In the genomic region with DNA sequence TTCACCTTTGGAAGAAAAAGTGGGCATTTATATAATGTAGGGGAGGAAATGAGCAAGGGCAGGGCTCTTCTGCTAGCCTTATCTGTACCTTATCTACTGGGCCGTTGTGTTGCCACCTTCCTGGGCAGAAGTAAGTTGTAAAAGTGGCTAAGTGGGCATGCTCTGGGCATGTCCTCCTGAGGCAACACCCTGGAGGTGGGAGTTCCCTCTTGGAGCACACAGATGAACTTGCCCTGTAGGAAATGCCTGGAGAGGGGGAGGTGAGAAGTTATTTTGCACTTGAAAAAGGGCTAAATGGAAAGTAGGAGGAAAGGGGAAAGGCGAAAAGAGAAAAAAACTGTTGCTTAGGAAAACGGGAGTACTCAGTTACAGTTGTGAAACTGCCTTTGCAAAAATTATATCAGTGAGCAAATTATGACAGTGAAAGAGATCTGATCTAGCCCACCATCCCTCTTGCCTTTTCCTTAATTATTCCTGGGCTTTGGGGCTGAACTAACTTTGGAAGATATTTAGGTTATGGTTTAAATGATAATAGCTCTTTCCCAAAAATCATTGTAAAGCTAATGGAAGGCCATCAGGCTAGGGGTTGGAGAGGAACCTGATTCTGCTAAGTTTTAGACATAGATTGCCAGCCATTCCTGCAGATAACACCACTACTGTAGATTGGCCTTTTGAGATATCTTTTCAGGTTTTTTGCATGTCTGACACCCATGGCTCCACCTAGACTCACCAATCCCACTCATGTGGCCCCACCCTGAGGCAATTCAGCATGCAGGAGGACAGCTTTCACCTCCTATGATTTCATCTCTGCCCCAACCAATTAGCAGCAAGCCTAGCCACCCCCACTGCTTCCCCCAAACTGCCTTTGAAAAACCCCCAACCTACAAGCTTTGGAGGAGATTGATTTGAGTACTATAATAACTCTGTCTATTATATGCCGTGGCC, we compare ENCODE assay signal across 17 cellular contexts. TPM values are rescaled to one million over a fixed set of nuclear protein-coding genes. Genes with fewer than 3 reads are reported as not detected.
A peak's percentile ranks its signal among the peaks of the same experiment; 100 is the strongest.
DNase-seq lines count a peak whose midpoint lies in the region; ATAC-seq, FAIRE-seq and TF ChIP-seq lines count a peak whose summit lies in the region.
"Had no signal": no experiment of that assay in that cellular context is flagged by ENCODE, and none has a peak within 500 bp of the region (broad histone marks: within the 10 kb centered on the region; RNA-seq: fewer than 3 reads in every experiment).

No MANE protein-coding gene starts in this region.

- POLR2A ChIA-PET in activated CD8-positive, alpha-beta T cell treated with anti-CD3 and anti-CD28 coated beads, Interleukin-2, amount 10 ng/mL, durations not matched to agents 7 days and 5 days (lab: Charles Lee): no interaction called here

- H3K4me1 ChIP-seq in right cardiac atrium (ENCODE audit: control insufficient read depth, insufficient read depth, low read length) (peaks cover 3% of the 10 kb centered on the region), upper lobe of right lung (no peaks in the 10 kb centered on the region)
- H3K4me1 ChIP-seq: SJSA1 had no signal

- no peaks in the 10 kb centered on the region for H3K36me3 ChIP-seq in upper lobe of right lung
- H3K36me3 ChIP-seq: SJSA1 had no signal

- H3K9me3 Mint-ChIP-seq in activated CD8-positive, alpha-beta T cell treated with anti-CD3 and anti-CD28 coated beads, Interleukin-2, amount 10 ng/mL, durations not matched to agents 7 days and 5 days (ENCODE audit: insufficient read depth): no peaks in the 10 kb centered on the region
- no peaks in the 10 kb centered on the region for H3K9me3 Mint-ChIP-seq in endothelial cell (ENCODE audit: unreplicated experiment)

- no peak for DNase-seq in right cardiac atrium
- DNase-seq in cardiac septum (ENCODE audit: low spot score): no peak
- no peak for DNase-seq in activated CD8-positive, alpha-beta T cell treated with anti-CD3 and anti-CD28 coated beads, Interleukin-2, amount 10 ng/mL, durations not matched to agents 7 days and 5 days
- peak; percentile 46 for DNase-seq in iPS DF 4.7 (ENCODE audit: extremely low read depth, low spot score)
- DNase-seq in upper lobe of right lung: no peak
- no peak for DNase-seq in NCI-H510A treated with DMSO at 0.1 percent for 48 hours (lab: John Stamatoyannopoulos, UW)
- no peak for DNase-seq in H54 (ENCODE audit: insufficient read length, low spot score)
- no peak for DNase-seq in endothelial cell (ENCODE audit: low spot score)
- DNase-seq: activated CD4-positive, alpha-beta memory T cell treated with anti-CD3 and anti-CD28 coated beads, Interleukin-2, amount 10 ng/mL, durations not matched to agents 7 days and 5 days; head of caudate nucleus; NCI-H146; NCI-H748 treated with DMSO at 0.1 percent for 48 hours; stimulated activated CD4-positive, alpha-beta T cell treated with anti-CD3 and anti-CD28 coated beads, Interleukin-2, amount 100 ng/mL, for 24 hours had no signal

- no peak overlapping the region for H3K4me3 Mint-ChIP-seq in activated CD8-positive, alpha-beta T cell treated with anti-CD3 and anti-CD28 coated beads, Interleukin-2, amount 10 ng/mL, durations not matched to agents 7 days and 5 days
- H3K4me3 Mint-ChIP-seq in endothelial cell (ENCODE audit: unreplicated experiment): no peak overlapping the region
- H3K4me3 Mint-ChIP-seq: activated CD4-positive, alpha-beta memory T cell treated with anti-CD3 and anti-CD28 coated beads, Interleukin-2, amount 10 ng/mL, durations not matched to agents 7 days and 5 days; stimulated activated memory B cell treated with anti-CD40 and anti-IgM and Interleukin-4, amounts not matched to agents 10 μg/mL and 1 μg/mL and 100 μg/mL, for 72 hours had no signal

- no peaks in the 10 kb centered on the region for H3K36me3 Mint-ChIP-seq in activated CD8-positive, alpha-beta T cell treated with anti-CD3 and anti-CD28 coated beads, Interleukin-2, amount 10 ng/mL, durations not matched to agents 7 days and 5 days (ENCODE audit: low read depth)
- no peaks in the 10 kb centered on the region for H3K36me3 Mint-ChIP-seq in endothelial cell (ENCODE audit: low read depth, unreplicated experiment)
- H3K36me3 Mint-ChIP-seq: activated naive CD4-positive, alpha-beta T cell treated with anti-CD3 and anti-CD28 coated beads, Interleukin-2, amount 50 U/mL, for 72 hours; stimulated activated memory B cell treated with anti-CD40 and anti-IgM and Interleukin-4, amounts not matched to agents 10 μg/mL and 1 μg/mL and 100 μg/mL, for 72 hours had no signal

- intact Hi-C loops in right cardiac atrium (cut with DNase I): no loop called here
- intact Hi-C loops in cardiac septum (cut with DNase I): no loop called here
- intact Hi-C loops in upper lobe of right lung (cut with DNase I): no loop called here

- H3K27me3 Mint-ChIP-seq in activated CD8-positive, alpha-beta T cell treated with anti-CD3 and anti-CD28 coated beads, Interleukin-2, amount 10 ng/mL, durations not matched to agents 7 days and 5 days (ENCODE audit: low read depth): no peaks in the 10 kb centered on the region
- H3K27me3 Mint-ChIP-seq in endothelial cell (ENCODE audit: unreplicated experiment): no peaks in the 10 kb centered on the region
- H3K27me3 Mint-ChIP-seq: activated CD4-positive, alpha-beta memory T cell treated with anti-CD3 and anti-CD28 coated beads, Interleukin-2, amount 10 ng/mL, durations not matched to agents 7 days and 5 days had no signal

- FAIRE-seq in H54 (lab: Jason Lieb, UNC): no peak
- FAIRE-seq: GM19239 had no signal

- H3K27ac Mint-ChIP-seq in activated CD8-positive, alpha-beta T cell treated with anti-CD3 and anti-CD28 coated beads, Interleukin-2, amount 10 ng/mL, durations not matched to agents 7 days and 5 days: peak overlapping the region; percentile 34
- no peak overlapping the region for H3K27ac Mint-ChIP-seq in endothelial cell (ENCODE audit: unreplicated experiment)
- H3K27ac Mint-ChIP-seq: activated CD4-positive, alpha-beta memory T cell treated with anti-CD3 and anti-CD28 coated beads, Interleukin-2, amount 10 ng/mL, durations not matched to agents 7 days and 5 days; stimulated activated memory B cell treated with anti-CD40 and anti-IgM and Interleukin-4, amounts not matched to agents 10 μg/mL and 1 μg/mL and 100 μg/mL, for 72 hours had no signal

- 33% methylated on average over 4 of the region's 4 CpGs for WGBS in right cardiac atrium

- no peak overlapping the region for H3K4me3 ChIP-seq in right cardiac atrium (ENCODE audit: low read length)
- H3K4me3 ChIP-seq in upper lobe of right lung: no peak overlapping the region
- H3K4me3 ChIP-seq: SJSA1 had no signal

- H3K27me3 ChIP-seq in right cardiac atrium (ENCODE audit: control insufficient read depth, insufficient read depth) (no peaks in the 10 kb centered on the region), upper lobe of right lung (no peaks in the 10 kb centered on the region)
- H3K27me3 ChIP-seq: SJSA1 had no signal

- no peak for TF ChIP-seq POLR2A in H54 (IDR thresholded peaks at IDR 0.05; ENCODE audit: low read depth, low read length)

- TF ChIP-seq CTCF in upper lobe of right lung (IDR thresholded peaks at IDR 0.05) (no peak), endothelial cell (IDR thresholded peaks at IDR 0.05; ENCODE audit: unreplicated experiment) (no peak)

- H3K27ac ChIP-seq in right cardiac atrium (ENCODE audit: low read length) (no peak overlapping the region), upper lobe of right lung (no peak overlapping the region)
- H3K27ac ChIP-seq: SJSA1 had no signal

- CTCF ChIA-PET in activated CD8-positive, alpha-beta T cell treated with anti-CD3 and anti-CD28 coated beads, Interleukin-2, amount 10 ng/mL, durations not matched to agents 7 days and 5 days (lab: Charles Lee): no interaction called here

- no peaks in the 10 kb centered on the region for H3K9me3 ChIP-seq in right cardiac atrium (ENCODE audit: control insufficient read depth, low read length)
- no peaks in the 10 kb centered on the region for H3K9me3 ChIP-seq in upper lobe of right lung
- H3K9me3 ChIP-seq: SJSA1 had no signal

- peaks cover 6% of the 10 kb centered on the region for H3K4me1 Mint-ChIP-seq in activated CD8-positive, alpha-beta T cell treated with anti-CD3 and anti-CD28 coated beads, Interleukin-2, amount 10 ng/mL, durations not matched to agents 7 days and 5 days (ENCODE audit: low read depth)
- H3K4me1 Mint-ChIP-seq in endothelial cell (ENCODE audit: unreplicated experiment): peaks cover 9% of the 10 kb centered on the region
- H3K4me1 Mint-ChIP-seq: stimulated activated memory B cell treated with anti-CD40 and anti-IgM and Interleukin-4, amounts not matched to agents 10 μg/mL and 1 μg/mL and 100 μg/mL, for 72 hours had no signal

- peak; percentile 13 to 52 for ATAC-seq in right cardiac atrium
- no peak for ATAC-seq in activated CD8-positive, alpha-beta T cell treated with anti-CD3 and anti-CD28 coated beads, Interleukin-2, amount 10 ng/mL, durations not matched to agents 7 days and 5 days
- ATAC-seq in upper lobe of right lung: peak; percentile 73
- ATAC-seq: activated naive CD4-positive, alpha-beta T cell treated with anti-CD3 and anti-CD28 coated beads, Interleukin-2, amount 50 U/mL, for 72 hours; stimulated activated memory B cell treated with anti-CD40 and anti-IgM and Interleukin-4, amounts not matched to agents 10 μg/mL and 1 μg/mL and 100 μg/mL, for 72 hours had no signal

RNA-seq across cellular contexts. Expression of a gene that starts 20.5 kb away (rescaled TPM):
- total RNA-seq in right cardiac atrium (10 to 100 TPM in 2 of 4 donors, 1 to 10 TPM in 2; 6.2 to 12.4 (median 9.8) TPM), cardiac septum (11.7 TPM), upper lobe of right lung (10.0 TPM), endothelial cell (ENCODE audit: unreplicated experiment) (8.8 TPM)
- 2.2 TPM for polyA plus RNA-seq in right cardiac atrium
- total RNA-seq in activated CD8-positive, alpha-beta T cell treated with anti-CD3 and anti-CD28 coated beads, Interleukin-2, amount 10 ng/mL, durations not matched to agents 7 days and 5 days: 10 to 100 TPM in 1 of 2 experiments, 1 to 10 TPM in 1; 9.4 to 10.4 TPM
